In the genomic region with DNA sequence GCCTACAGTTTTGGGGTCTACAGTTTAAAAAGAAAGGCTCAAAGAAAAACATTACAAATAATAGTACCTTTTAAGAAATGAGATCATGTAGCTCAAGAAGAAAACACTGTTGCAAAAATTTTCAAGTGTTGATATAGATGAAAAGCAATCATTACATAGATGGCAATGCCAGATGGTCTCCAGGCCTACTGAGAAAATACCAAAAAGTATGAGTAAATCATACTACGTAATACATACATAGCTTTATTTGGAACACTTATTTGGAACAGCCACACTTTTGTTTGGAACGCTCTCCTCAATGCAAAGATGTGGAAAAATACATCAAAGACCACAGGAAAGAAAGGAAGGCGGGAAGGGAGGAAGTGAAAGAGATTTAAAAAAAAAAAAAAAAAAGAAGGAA, we compare ENCODE assay signal across 28 cellular contexts. TPM values are rescaled to one million over a fixed set of nuclear protein-coding genes. Genes with fewer than 3 reads are reported as not detected.
"Had no signal": no experiment of that assay in that cellular context is flagged by ENCODE, and none has a peak within 500 bp of the region (broad histone marks: within the 10 kb centered on the region; RNA-seq: fewer than 3 reads in every experiment).

No MANE protein-coding gene starts in this region.

- H3K4me3 ChIP-seq: dorsolateral prefrontal cortex, gastrocnemius medialis, heart right ventricle, psoas muscle, right lobe of liver, testis, tibial nerve, upper lobe of right lung, vagina had no signal

- H3K4me3 Mint-ChIP-seq: naive thymus-derived CD4-positive, alpha-beta T cell; nephron progenitor cell; stimulated activated memory B cell treated with anti-CD40 and anti-IgM and Interleukin-4, amounts not matched to agents 10 μg/mL and 1 μg/mL and 100 μg/mL, for 72 hours; stimulated activated naive CD8-positive, alpha-beta T cell treated with anti-CD3 and anti-CD28 coated beads, Interleukin-15, amount 100 ng/mL, for 72 hours had no signal

- H3K27ac Mint-ChIP-seq: naive thymus-derived CD4-positive, alpha-beta T cell; nephron progenitor cell; stimulated activated memory B cell treated with anti-CD40 and anti-IgM and Interleukin-4, amounts not matched to agents 10 μg/mL and 1 μg/mL and 100 μg/mL, for 72 hours; stimulated activated naive CD8-positive, alpha-beta T cell treated with anti-CD3 and anti-CD28 coated beads, Interleukin-15, amount 100 ng/mL, for 72 hours had no signal

- H3K27ac ChIP-seq: dorsolateral prefrontal cortex, gastrocnemius medialis, neutrophil, psoas muscle, right lobe of liver, testis, tibial nerve, upper lobe of right lung, vagina had no signal

- DNase-seq: dorsolateral prefrontal cortex; effector CD8-positive, alpha-beta T cell; gastrocnemius medialis; heart right ventricle; hypothalamus; kidney glomerular epithelial cell; mammary epithelial cell; naive thymus-derived CD4-positive, alpha-beta T cell; nephron progenitor cell; psoas muscle; right lobe of liver; stimulated activated CD4-positive, alpha-beta T cell treated with anti-CD3 and anti-CD28 coated beads, Interleukin-15, amount 100 ng/mL, for 24 hours; stimulated activated CD4-positive, alpha-beta T cell treated with anti-CD3 and anti-CD28 coated beads, Interleukin-1b, Interleukin-23, amount 100 ng/mL, for 48 hours; stimulated activated CD4-positive, alpha-beta T cell treated with anti-CD3 and anti-CD28 coated beads, Interleukin-4, amount 100 ng/mL, for 24 hours; stimulated activated naive CD8-positive, alpha-beta T cell treated with anti-CD3 and anti-CD28 coated beads, Interleukin-15, amount 100 ng/mL, for 72 hours; testis; upper lobe of right lung had no signal

- H3K36me3 ChIP-seq: gastrocnemius medialis, heart right ventricle, neutrophil, right lobe of liver, tibial nerve, upper lobe of right lung, vagina had no signal

- H3K27me3 Mint-ChIP-seq: stimulated activated memory B cell treated with anti-CD40 and anti-IgM and Interleukin-4, amounts not matched to agents 10 μg/mL and 1 μg/mL and 100 μg/mL, for 72 hours had no signal

- ATAC-seq: gastrocnemius medialis; naive thymus-derived CD4-positive, alpha-beta T cell; psoas muscle; right lobe of liver; stimulated activated memory B cell treated with anti-CD40 and anti-IgM and Interleukin-4, amounts not matched to agents 10 μg/mL and 1 μg/mL and 100 μg/mL, for 72 hours; stimulated activated naive CD8-positive, alpha-beta T cell treated with anti-CD3 and anti-CD28 coated beads, Interleukin-15, amount 100 ng/mL, for 72 hours; upper lobe of right lung had no signal

- H3K27me3 ChIP-seq: dorsolateral prefrontal cortex, gastrocnemius medialis, heart right ventricle, neutrophil, right lobe of liver, testis, tibial nerve, upper lobe of right lung, vagina had no signal

- H3K4me1 ChIP-seq: gastrocnemius medialis, psoas muscle, right lobe of liver, testis, tibial nerve, upper lobe of right lung, vagina had no signal

- H3K9me3 ChIP-seq: gastrocnemius medialis, neutrophil, right lobe of liver, testis, upper lobe of right lung, vagina had no signal

- H3K4me1 Mint-ChIP-seq: naive thymus-derived CD4-positive, alpha-beta T cell; nephron progenitor cell; stimulated activated memory B cell treated with anti-CD40 and anti-IgM and Interleukin-4, amounts not matched to agents 10 μg/mL and 1 μg/mL and 100 μg/mL, for 72 hours; stimulated activated naive CD8-positive, alpha-beta T cell treated with anti-CD3 and anti-CD28 coated beads, Interleukin-15, amount 100 ng/mL, for 72 hours had no signal

- H3K36me3 Mint-ChIP-seq: naive thymus-derived CD4-positive, alpha-beta T cell; stimulated activated memory B cell treated with anti-CD40 and anti-IgM and Interleukin-4, amounts not matched to agents 10 μg/mL and 1 μg/mL and 100 μg/mL, for 72 hours had no signal

RNA-seq across cellular contexts. Expression of a gene that starts 44.1 kb away (rescaled TPM):
- total RNA-seq: fibroblast of villous mesenchyme; gastrocnemius medialis; lower leg skin; mammary epithelial cell; mesenteric fat pad; mononuclear cell; naive thymus-derived CD4-positive, alpha-beta T cell; osteoblast; psoas muscle; right lobe of liver; subcutaneous adipose tissue; tibial nerve; upper lobe of right lung; vagina had no signal
- polyA plus RNA-seq: esophagus; mammary epithelial cell; naive thymus-derived CD4-positive, alpha-beta T cell; psoas muscle had no signal
